ENCODE assay signal across 11 cellular contexts in the genomic region with DNA sequence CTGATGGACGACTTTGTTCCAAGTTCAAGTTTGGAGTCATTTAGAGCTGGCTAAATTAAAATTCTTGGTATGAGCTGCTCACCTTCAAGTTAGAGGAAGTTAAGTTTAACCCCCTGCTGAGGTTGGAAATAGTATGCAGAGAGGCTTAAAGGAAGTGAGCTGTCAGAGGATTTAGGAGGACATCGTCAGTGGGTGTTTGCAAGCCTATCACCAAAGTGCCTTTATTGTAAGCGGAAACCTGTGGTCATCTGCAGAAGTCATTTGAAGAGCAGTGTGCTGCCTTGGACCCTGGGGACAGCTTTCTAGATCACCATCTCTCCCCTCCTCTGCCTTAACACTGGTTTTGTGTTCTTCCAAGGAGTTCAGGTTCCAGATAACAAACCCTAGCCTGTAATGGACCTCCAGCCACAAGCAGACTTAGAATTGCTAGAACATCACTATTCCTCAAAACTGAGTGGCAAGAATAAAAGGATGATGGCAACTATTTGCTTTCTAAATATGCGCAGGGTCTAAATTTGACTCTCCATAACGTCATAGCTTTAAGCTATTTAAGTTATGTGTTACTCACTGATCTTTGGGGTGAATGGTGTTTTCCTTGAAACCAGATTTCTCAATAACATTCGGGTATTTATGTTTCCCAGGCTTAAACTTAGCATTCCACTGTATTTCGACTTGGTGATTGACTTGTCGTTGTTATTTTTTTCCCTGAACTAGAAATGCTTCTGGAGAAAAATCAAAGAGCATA.
DNase-seq lines count a peak whose midpoint lies in the region; ATAC-seq and TF ChIP-seq lines count a peak whose summit lies in the region.
"Had no signal": no experiment of that assay in that cellular context is flagged by ENCODE, and none has a peak within 500 bp of the region (broad histone marks: within the 10 kb centered on the region; RNA-seq: fewer than 3 reads in every experiment).

No MANE protein-coding gene starts in this region.

- H3K27me3 ChIP-seq in NT2/D1 (ENCODE audit: insufficient read depth, insufficient read length) (no peaks in the 10 kb centered on the region), skeletal muscle satellite cell (ENCODE audit: control insufficient read depth, insufficient read depth, low read length) (no peaks in the 10 kb centered on the region)

- H3K4me1 ChIP-seq in NT2/D1 (ENCODE audit: insufficient read depth, insufficient read length) (no peaks in the 10 kb centered on the region), skeletal muscle satellite cell (ENCODE audit: control insufficient read depth, insufficient read depth, low read length) (peaks cover 32% of the 10 kb centered on the region)

- ATAC-seq in GM19351 (IDR thresholded peaks at IDR 0.05; ENCODE audit: unreplicated experiment) = peak; percentile 78
- ATAC-seq: activated CD8-positive, alpha-beta T cell treated with anti-CD3 and anti-CD28 coated beads for 36 hours had no signal

- DNase-seq in NT2/D1 (ENCODE audit: low read depth, low spot score) (peak; percentile 16), fibroblast of peridontal ligament (ENCODE audit: extremely low read depth) (peak; percentile 91), HEK293T (ENCODE audit: extremely low spot score) (no peak), NCI-H2196 treated with DMSO at 0.1 percent for 48 hours (lab: John Stamatoyannopoulos, UW; ENCODE audit: unreplicated experiment) (no peak)
- DNase-seq in activated CD4-positive, CD25-positive, alpha-beta regulatory T cell (lab: John Stamatoyannopoulos, UW) = no peak
- DNase-seq: activated CD8-positive, alpha-beta T cell treated with anti-CD3 and anti-CD28 coated beads for 36 hours; NCI-H226; retina; RPMI8226 had no signal

- CTCF ChIA-PET in HEK293T (lab: Yijun Ruan, JAX) = interaction anchor here (0.6 kb wide), 1 partner anchor 86 kb away, joined by 3 read pairs; no protein-coding TSS in a partner anchor

- H3K9ac ChIP-seq in NT2/D1 (ENCODE audit: insufficient read length, low read depth) (no peak overlapping the region), skeletal muscle satellite cell (ENCODE audit: low read depth, low read length) (no peak overlapping the region)

- POLR2A ChIA-PET in HEK293T (lab: Yijun Ruan, JAX) = no interaction called here

- peak overlapping the region; percentile 22 for H3K4me2 ChIP-seq in skeletal muscle satellite cell (ENCODE audit: low read length)

- H3K9me3 ChIP-seq in NT2/D1 (ENCODE audit: insufficient read depth, low read length) = no peaks in the 10 kb centered on the region
- no peaks in the 10 kb centered on the region for H3K9me3 ChIP-seq in skeletal muscle satellite cell (replicated peaks; ENCODE audit: low read length)

- H3K4me3 ChIP-seq in NT2/D1 (ENCODE audit: insufficient read length, low read depth) = no peak overlapping the region
- no peak overlapping the region for H3K4me3 ChIP-seq in skeletal muscle satellite cell (ENCODE audit: low read length)

- H3K36me3 ChIP-seq in NT2/D1 (ENCODE audit: insufficient read depth, insufficient read length, low read length) (no peaks in the 10 kb centered on the region), skeletal muscle satellite cell (ENCODE audit: insufficient read depth, low read length) (no peaks in the 10 kb centered on the region)

TF ChIP-seq in HEK293T, 16 proteins besides CTCF, POLR2A, EP300 and RAD21:
- no peak for TF ChIP-seq PKNOX1 (IDR thresholded peaks at IDR 0.05)
- no peak for TF ChIP-seq ARNT (IDR thresholded peaks at IDR 0.05)
- TF ChIP-seq L3MBTL2 (conservative IDR thresholded peaks at IDR 0.05) = no peak
- no peak for TF ChIP-seq SP1 (IDR thresholded peaks at IDR 0.05)
- no peak for TF ChIP-seq NFRKB (IDR thresholded peaks at IDR 0.05)
- TF ChIP-seq BHLHE40 (IDR thresholded peaks at IDR 0.05; ENCODE audit: borderline replicate concordance) = no peak
- no peak for TF ChIP-seq LEF1 (IDR thresholded peaks at IDR 0.05; ENCODE audit: borderline replicate concordance)
- TF ChIP-seq CTBP1 (IDR thresholded peaks at IDR 0.05; ENCODE audit: borderline replicate concordance) = no peak
- TF ChIP-seq HDGF (IDR thresholded peaks at IDR 0.05; ENCODE audit: borderline replicate concordance) = no peak
- no peak for TF ChIP-seq FOXM1 (IDR thresholded peaks at IDR 0.05; ENCODE audit: borderline replicate concordance)
- TF ChIP-seq FOXA1 (IDR thresholded peaks at IDR 0.05) = no peak
- no peak for TF ChIP-seq ELF4 (IDR thresholded peaks at IDR 0.05)
- TF ChIP-seq ZNF384 (IDR thresholded peaks at IDR 0.05) = no peak
- TF ChIP-seq SUZ12 (IDR thresholded peaks at IDR 0.05) = no peak
- no peak for TF ChIP-seq FOXK2 (IDR thresholded peaks at IDR 0.05)
- TF ChIP-seq TARDBP (IDR thresholded peaks at IDR 0.05) = no peak

Comparison
In these comparisons a context has a peak if more than half of its experiments do, and no peak if none do; other contexts are left out.
1. DNase-seq: peak in NT2/D1 (single experiment) and fibroblast of peridontal ligament (single experiment); none in HEK293T (single experiment), NCI-H2196 treated with DMSO at 0.1 percent for 48 hours (single experiment) and activated CD4-positive, CD25-positive, alpha-beta regulatory T cell (0 of 4).